In genomic region chr10:521844-522243, GRCh38 we compare ENCODE assay signal across 19 cellular contexts.
A peak's percentile ranks its signal among the peaks of the same experiment; 100 is the strongest.
DNase-seq lines count a peak whose midpoint lies in the region; ATAC-seq and TF ChIP-seq lines count a peak whose summit lies in the region.
"Had no signal": no experiment of that assay in that cellular context is flagged by ENCODE, and none has a peak within 500 bp of the region (broad histone marks: within the 10 kb centered on the region; RNA-seq: fewer than 3 reads in every experiment).

No MANE protein-coding gene starts in this region.

- H3K4me3 ChIP-seq in gastroesophageal sphincter (no peak overlapping the region), muscle layer of colon (ENCODE audit: low read depth in 1 of 2, low read length in 2 of 2) (no peak overlapping the region), transverse colon (no peak overlapping the region)
- H3K4me3 ChIP-seq: thyroid gland had no signal

- CTCF ChIA-PET in activated naive CD4-positive, alpha-beta T cell treated with anti-CD3 and anti-CD28 coated beads for 36 hours (lab: Charles Lee): interaction anchor here (0.6 kb wide), 1 partner anchor 11 kb away, joined by 3 read pairs; no protein-coding TSS in a partner anchor

- no peaks in the 10 kb centered on the region for H3K27me3 ChIP-seq in gastroesophageal sphincter
- no peaks in the 10 kb centered on the region for H3K27me3 ChIP-seq in muscle layer of colon (ENCODE audit: control insufficient read depth in 1 of 2, insufficient read depth in 2 of 2, low read length in 2 of 2)
- no peaks in the 10 kb centered on the region for H3K27me3 ChIP-seq in transverse colon
- H3K27me3 ChIP-seq: thyroid gland had no signal

- ATAC-seq in gastroesophageal sphincter: peak; percentile 25
- ATAC-seq: CD8-positive, alpha-beta T cell had no signal

- WGBS in gastroesophageal sphincter (ENCODE audit: low coverage in 1 of 2), 2 donors: 0 to 14% methylated on average over 1 to 6 of the region's 7 CpGs
- 49 to 80% methylated on average over 1 to 6 of the region's 7 CpGs for WGBS in transverse colon (ENCODE audit: low coverage in 1 of 2), 2 donors

- peak overlapping the region in 3 of 4 donors; percentile 39 to 54 (median 49) for H3K27ac ChIP-seq in gastroesophageal sphincter
- H3K27ac ChIP-seq in muscle layer of colon (ENCODE audit: low read depth, low read length): peak overlapping the region; percentile 43
- peak overlapping the region in 3 of 4 donors; percentile 4 to 56 (median 6) for H3K27ac ChIP-seq in transverse colon
- H3K27ac ChIP-seq: 22Rv1, thyroid gland had no signal

- H3K36me3 ChIP-seq in gastroesophageal sphincter (peaks cover 0 to 8% of the 10 kb centered on the region in 2 donors), muscle layer of colon (ENCODE audit: insufficient read depth, low read length) (no peaks in the 10 kb centered on the region), transverse colon (no peaks in the 10 kb centered on the region)
- H3K36me3 ChIP-seq: thyroid gland had no signal

- in situ Hi-C loops in transverse colon (cut with MboI; ENCODE audit: low pct_ligation_motif_present in 1 of 4, low pct_unique_long_range_greater_than_20kb in 1 of 4, low sequenced_read_pairs in 3 of 4): loop anchor here in 2 of 4 donors (25.0 kb wide), 2 partner anchors 165 to 265 kb away; partner anchors contain the start of gene DIP2C (in 1 of the 2)

- no peaks in the 10 kb centered on the region for H3K9me3 Mint-ChIP-seq in activated naive CD4-positive, alpha-beta T cell treated with anti-CD3 and anti-CD28 coated beads for 36 hours
- H3K9me3 Mint-ChIP-seq: activated CD4-positive, alpha-beta T cell treated with anti-CD3 and anti-CD28 coated beads, Interleukin-2, amount 10 ng/mL, durations not matched to agents 24 days and 14 days; activated T-cell treated with anti-CD3 and anti-CD28 coated beads, Interleukin-2, amount 50 U/mL, for 24 hours; CD8-positive, alpha-beta T cell; T-helper 2 cell treated with Interferon-gamma antibody and Interleukin-4, amounts not matched to agents 5 μg/mL and 100 μg/mL, for 36 hours had no signal

- TF ChIP-seq EP300 in gastroesophageal sphincter (IDR thresholded peaks at IDR 0.05) (no peak), transverse colon (IDR thresholded peaks at IDR 0.05; ENCODE audit: low read depth) (no peak)

- TF ChIP-seq CTCF in gastroesophageal sphincter (IDR thresholded peaks at IDR 0.05): no peak
- TF ChIP-seq CTCF in transverse colon (IDR thresholded peaks at IDR 0.05): no peak

- no peak for TF ChIP-seq POLR2A in gastroesophageal sphincter (IDR thresholded peaks at IDR 0.05)
- TF ChIP-seq POLR2A in transverse colon (IDR thresholded peaks at IDR 0.05): no peak

- DNase-seq in DMS 273 (lab: John Stamatoyannopoulos, UW; ENCODE audit: unreplicated experiment): peak; percentile 74
- no peak for DNase-seq in DMS 273 treated with DMSO at 0.1 percent for 48 hours (lab: John Stamatoyannopoulos, UW)
- no peak for DNase-seq in transverse colon
- no peak for DNase-seq in GM19240 (ENCODE audit: insufficient read length, low spot score)
- no peak for DNase-seq in activated naive CD4-positive, alpha-beta T cell treated with anti-CD3 and anti-CD28 coated beads for 36 hours
- DNase-seq in LoVo (ENCODE audit: low spot score): no peak
- DNase-seq: activated CD4-positive, alpha-beta T cell treated with anti-CD3 and anti-CD28 coated beads, Interleukin-2, amount 10 ng/mL, durations not matched to agents 24 days and 14 days; activated T-cell treated with anti-CD3 and anti-CD28 coated beads, Interleukin-2, amount 50 U/mL, for 24 hours; CD8-positive, alpha-beta T cell; cortex of kidney; GDM1; NCI-H187 treated with DMSO at 0.1 percent for 48 hours; stimulated activated CD4-positive, alpha-beta T cell treated with anti-CD3 and anti-CD28 coated beads, Interleukin-2, amount 100 ng/mL, for 24 hours; stimulated activated CD8-positive, alpha-beta memory T cell treated with anti-CD3 and anti-CD28 coated beads, Interleukin-4, amount 100 ng/mL, for 48 hours; thyroid gland had no signal

- H3K4me3 Mint-ChIP-seq in activated naive CD4-positive, alpha-beta T cell treated with anti-CD3 and anti-CD28 coated beads for 36 hours: no peak overlapping the region
- H3K4me3 Mint-ChIP-seq: activated CD4-positive, alpha-beta T cell treated with anti-CD3 and anti-CD28 coated beads, Interleukin-2, amount 10 ng/mL, durations not matched to agents 24 days and 14 days; activated T-cell treated with anti-CD3 and anti-CD28 coated beads, Interleukin-2, amount 50 U/mL, for 24 hours; CD8-positive, alpha-beta T cell; T-helper 2 cell treated with Interferon-gamma antibody and Interleukin-4, amounts not matched to agents 5 μg/mL and 100 μg/mL, for 36 hours had no signal

- no peak overlapping the region for H3K9ac ChIP-seq in muscle layer of colon (ENCODE audit: low read length)

- intact Hi-C loops in transverse colon (cut with DNase I; ENCODE audit: low total_unique reads): no loop called here
- intact Hi-C loops in activated naive CD4-positive, alpha-beta T cell treated with anti-CD3 and anti-CD28 coated beads for 36 hours (cut with micrococcal nuclease): no loop called here

- H3K4me1 ChIP-seq in gastroesophageal sphincter: peaks cover 0 to 72% (median 7%) of the 10 kb centered on the region in 3 donors
- peaks cover 36% of the 10 kb centered on the region for H3K4me1 ChIP-seq in muscle layer of colon (ENCODE audit: insufficient read depth, low read length)
- H3K4me1 ChIP-seq in transverse colon: peaks cover 0 to 11% (median 5%) of the 10 kb centered on the region in 4 donors
- H3K4me1 ChIP-seq: thyroid gland had no signal

- H3K4me1 Mint-ChIP-seq in activated naive CD4-positive, alpha-beta T cell treated with anti-CD3 and anti-CD28 coated beads for 36 hours (ENCODE audit: low read depth): no peaks in the 10 kb centered on the region
- H3K4me1 Mint-ChIP-seq: activated CD4-positive, alpha-beta T cell treated with anti-CD3 and anti-CD28 coated beads, Interleukin-2, amount 10 ng/mL, durations not matched to agents 24 days and 14 days had no signal

- peaks cover 5% of the 10 kb centered on the region for H3K27me3 Mint-ChIP-seq in activated naive CD4-positive, alpha-beta T cell treated with anti-CD3 and anti-CD28 coated beads for 36 hours (ENCODE audit: low read depth)

- no peaks in the 10 kb centered on the region for H3K36me3 Mint-ChIP-seq in activated naive CD4-positive, alpha-beta T cell treated with anti-CD3 and anti-CD28 coated beads for 36 hours (ENCODE audit: low read depth)
- H3K36me3 Mint-ChIP-seq: CD8-positive, alpha-beta T cell had no signal

- H3K9me3 ChIP-seq in gastroesophageal sphincter (no peaks in the 10 kb centered on the region), muscle layer of colon (ENCODE audit: low read length) (no peaks in the 10 kb centered on the region), transverse colon (no peaks in the 10 kb centered on the region)
- H3K9me3 ChIP-seq: thyroid gland had no signal

- H3K27ac Mint-ChIP-seq in activated naive CD4-positive, alpha-beta T cell treated with anti-CD3 and anti-CD28 coated beads for 36 hours: no peak overlapping the region
- H3K27ac Mint-ChIP-seq: activated CD4-positive, alpha-beta T cell treated with anti-CD3 and anti-CD28 coated beads, Interleukin-2, amount 10 ng/mL, durations not matched to agents 24 days and 14 days; activated T-cell treated with anti-CD3 and anti-CD28 coated beads, Interleukin-2, amount 50 U/mL, for 24 hours; CD8-positive, alpha-beta T cell; T-helper 2 cell treated with Interferon-gamma antibody and Interleukin-4, amounts not matched to agents 5 μg/mL and 100 μg/mL, for 36 hours had no signal
